ENCODE assay signal across 2 cellular contexts in genomic region chr2:223920109-223920508, GRCh38.
TF ChIP-seq lines count a peak whose summit lies in the region.

No MANE protein-coding gene starts in this region.

TF ChIP-seq in A549, 52 proteins besides CTCF, POLR2A, EP300 and RAD21:
- TF ChIP-seq RARB (CRISPR knock-in tag; IDR thresholded peaks at IDR 0.05) (no peak), JUNB (IDR thresholded peaks at IDR 0.05) (no peak), REST (IDR thresholded peaks at IDR 0.05) (no peak), ELK1 (IDR thresholded peaks at IDR 0.05; ENCODE audit: low read depth, low read length) (no peak), HEYL (CRISPR knock-in tag; IDR thresholded peaks at IDR 0.05) (no peak), ATOH8 (CRISPR knock-in tag; IDR thresholded peaks at IDR 0.05; ENCODE audit: low read depth) (no peak), TFCP2L1 (CRISPR knock-in tag; IDR thresholded peaks at IDR 0.05) (no peak)
- TF ChIP-seq, protein P1, sequence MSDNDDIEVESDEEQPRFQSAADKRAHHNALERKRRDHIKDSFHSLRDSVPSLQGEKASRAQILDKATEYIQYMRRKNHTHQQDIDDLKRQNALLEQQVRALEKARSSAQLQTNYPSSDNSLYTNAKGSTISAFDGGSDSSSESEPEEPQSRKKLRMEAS (IDR thresholded peaks at IDR 0.05), result no peak

TF ChIP-seq in GM23338, 12 proteins besides CTCF, POLR2A, EP300 and RAD21:
- TF ChIP-seq ZNF114 (CRISPR knock-in tag; IDR thresholded peaks at IDR 0.05), result no peak
